Comparison of ENCODE assay signal across 1 cellular context in the genomic region with DNA sequence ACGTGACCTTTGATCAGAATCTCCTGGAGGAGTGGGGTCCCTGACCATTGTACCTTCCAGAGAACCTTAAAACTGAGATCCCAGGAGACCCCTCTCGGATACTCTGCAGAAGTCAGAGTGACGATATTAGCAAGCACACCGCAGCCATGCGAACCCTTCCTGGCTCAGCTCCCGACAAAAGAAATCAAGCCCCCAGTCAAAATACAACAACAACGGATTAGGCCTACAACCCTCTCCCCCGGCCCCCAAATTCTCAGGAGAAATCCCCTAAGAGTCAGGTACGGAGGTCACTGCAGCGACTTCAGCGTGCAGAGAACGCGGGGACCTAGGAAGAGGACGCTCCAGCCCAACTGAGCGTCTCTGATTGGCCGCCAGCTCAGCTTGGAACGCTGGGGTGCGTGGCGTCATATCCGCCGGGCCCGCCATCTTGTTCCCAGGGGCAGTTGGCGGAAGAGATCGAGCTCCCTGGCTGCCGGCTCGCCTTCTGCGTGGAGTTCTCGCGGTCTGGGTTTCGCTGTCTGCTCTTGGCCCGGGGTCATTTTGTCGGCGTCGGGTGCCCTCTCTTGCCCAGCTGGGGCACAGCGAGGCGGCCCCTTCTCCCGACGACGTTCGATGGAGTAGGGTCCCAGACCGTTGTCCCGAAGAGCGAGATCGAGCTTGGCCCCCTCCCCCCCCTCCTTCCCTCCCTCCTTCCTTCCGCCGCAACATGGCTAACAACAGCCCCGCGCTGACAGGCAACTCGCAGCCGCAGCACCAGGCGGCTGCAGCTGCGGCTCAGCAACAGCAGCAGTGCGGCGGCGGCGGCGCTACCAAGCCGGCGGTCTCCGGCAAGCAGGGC.
TF ChIP-seq lines count a peak whose summit lies in the region.

A gene with protein sequence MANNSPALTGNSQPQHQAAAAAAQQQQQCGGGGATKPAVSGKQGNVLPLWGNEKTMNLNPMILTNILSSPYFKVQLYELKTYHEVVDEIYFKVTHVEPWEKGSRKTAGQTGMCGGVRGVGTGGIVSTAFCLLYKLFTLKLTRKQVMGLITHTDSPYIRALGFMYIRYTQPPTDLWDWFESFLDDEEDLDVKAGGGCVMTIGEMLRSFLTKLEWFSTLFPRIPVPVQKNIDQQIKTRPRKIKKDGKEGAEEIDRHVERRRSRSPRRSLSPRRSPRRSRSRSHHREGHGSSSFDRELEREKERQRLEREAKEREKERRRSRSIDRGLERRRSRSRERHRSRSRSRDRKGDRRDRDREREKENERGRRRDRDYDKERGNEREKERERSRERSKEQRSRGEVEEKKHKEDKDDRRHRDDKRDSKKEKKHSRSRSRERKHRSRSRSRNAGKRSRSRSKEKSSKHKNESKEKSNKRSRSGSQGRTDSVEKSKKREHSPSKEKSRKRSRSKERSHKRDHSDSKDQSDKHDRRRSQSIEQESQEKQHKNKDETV (plus strand): TSS at position 425 of the 838 bp plus-strand sequence. CDS start 282 bp downstream, at position 707.

TF ChIP-seq in HepG2, 621 proteins besides CTCF, POLR2A, EP300 and RAD21 (continued from another document and continues in another):
- TF ChIP-seq, protein P1, sequence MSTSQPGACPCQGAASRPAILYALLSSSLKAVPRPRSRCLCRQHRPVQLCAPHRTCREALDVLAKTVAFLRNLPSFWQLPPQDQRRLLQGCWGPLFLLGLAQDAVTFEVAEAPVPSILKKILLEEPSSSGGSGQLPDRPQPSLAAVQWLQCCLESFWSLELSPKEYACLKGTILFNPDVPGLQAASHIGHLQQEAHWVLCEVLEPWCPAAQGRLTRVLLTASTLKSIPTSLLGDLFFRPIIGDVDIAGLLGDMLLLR (CRISPR knock-in tag; IDR thresholded peaks at IDR 0.05) = no peak
- TF ChIP-seq ZNF343 (CRISPR knock-in tag; IDR thresholded peaks at IDR 0.05) (0 out of 2 replicates have a peak, but pooled peaks have one; percentile 72), ZNF768 (CRISPR knock-in tag; IDR thresholded peaks at IDR 0.05) (peak; percentile 53), SP140L (CRISPR knock-in tag; IDR thresholded peaks at IDR 0.05; ENCODE audit: borderline replicate concordance) (no peak), HDAC1 (CRISPR knock-in tag; IDR thresholded peaks at IDR 0.05) (peak; percentile 78), BORCS8-MEF2B (CRISPR knock-in tag; IDR thresholded peaks at IDR 0.05) (peak; percentile 60; the same call in 1 of the 2 replicates), ZNF282 (IDR thresholded peaks at IDR 0.05; ENCODE audit: partially characterized antibody) (no peak), KAT7 (CRISPR knock-in tag; IDR thresholded peaks at IDR 0.05; ENCODE audit: borderline replicate concordance) (0 out of 2 replicates have a peak, but pooled peaks have one; percentile 34), RNF2 (conservative IDR thresholded peaks at IDR 0.05; ENCODE audit: low read depth) (peak; percentile 50; the same call in 1 of the 2 replicates), IRX3 (CRISPR knock-in tag; IDR thresholded peaks at IDR 0.05; ENCODE audit: borderline replicate concordance, low read depth) (0 out of 2 replicates have a peak, but pooled peaks have one; percentile 18), ZNF468 (CRISPR knock-in tag; IDR thresholded peaks at IDR 0.05) (no peak), XBP1 (CRISPR knock-in tag; IDR thresholded peaks at IDR 0.05) (no peak), ZNF572 (CRISPR knock-in tag; IDR thresholded peaks at IDR 0.05) (0 out of 2 replicates have a peak, but pooled peaks have one; percentile 36), RAD51 (IDR thresholded peaks at IDR 0.05; ENCODE audit: borderline replicate concordance) (no peak), PLRG1 (conservative IDR thresholded peaks at IDR 0.05) (no peak), DPF2 (CRISPR knock-in tag; IDR thresholded peaks at IDR 0.05; ENCODE audit: borderline replicate concordance, low read depth) (no peak), CAMTA2 (CRISPR knock-in tag; IDR thresholded peaks at IDR 0.05; ENCODE audit: borderline replicate concordance) (no peak), ZBTB8A (CRISPR knock-in tag; IDR thresholded peaks at IDR 0.05; ENCODE audit: borderline replicate concordance, low read depth) (no peak), FOXP1 (IDR thresholded peaks at IDR 0.05) (no peak), FOXP1 (CRISPR knock-in tag; IDR thresholded peaks at IDR 0.05) (no peak), POGZ (CRISPR knock-in tag; IDR thresholded peaks at IDR 0.05) (peak; percentile 100), FIP1L1 (IDR thresholded peaks at IDR 0.05; ENCODE audit: borderline replicate concordance, insufficient read depth, low read depth, low read length) (no peak), MED8 (CRISPR knock-in tag; IDR thresholded peaks at IDR 0.05; ENCODE audit: insufficient replicate concordance) (peak; percentile 45), MYC (CRISPR knock-in tag; IDR thresholded peaks at IDR 0.05; ENCODE audit: borderline replicate concordance) (peak; percentile 82), KDM2A (CRISPR knock-in tag; IDR thresholded peaks at IDR 0.05; ENCODE audit: borderline replicate concordance, low read depth) (peak; percentile 82; the same call in 1 of the 2 replicates), ZNF839 (CRISPR knock-in tag; IDR thresholded peaks at IDR 0.05; ENCODE audit: borderline replicate concordance) (no peak), ZNF547 (CRISPR knock-in tag; IDR thresholded peaks at IDR 0.05) (no peak; the same call in 1 of the 2 replicates), ZC3H13 (CRISPR knock-in tag; IDR thresholded peaks at IDR 0.05) (no peak), RORA (CRISPR knock-in tag; IDR thresholded peaks at IDR 0.05) (no peak), ZNF24 (IDR thresholded peaks at IDR 0.05) (no peak), ETV6 (CRISPR knock-in tag; conservative IDR thresholded peaks at IDR 0.05) (no peak), NBN (conservative IDR thresholded peaks at IDR 0.05) (no peak), AGO2 (optimal IDR thresholded peaks at IDR 0.05; ENCODE audit: low read depth, low read length) (peak; percentile 93), ZNF782 (CRISPR knock-in tag; IDR thresholded peaks at IDR 0.05; ENCODE audit: borderline replicate concordance) (peak; percentile 87; the same call in 1 of the 2 replicates), ZNF614 (CRISPR knock-in tag; IDR thresholded peaks at IDR 0.05; ENCODE audit: borderline replicate concordance) (no peak), ZNF367 (CRISPR knock-in tag; IDR thresholded peaks at IDR 0.05; ENCODE audit: borderline replicate concordance) (no peak), ZNF224 (CRISPR knock-in tag; IDR thresholded peaks at IDR 0.05) (peak; percentile 91), TAF15 (IDR thresholded peaks at IDR 0.05; ENCODE audit: low read depth, low read length, poor library complexity, severe bottlenecking) (peak; percentile 86), ZNF296 (CRISPR knock-in tag; conservative IDR thresholded peaks at IDR 0.05) (no peak), ZNF180 (CRISPR knock-in tag; IDR thresholded peaks at IDR 0.05; ENCODE audit: borderline replicate concordance, low read depth) (no peak), STAT5B (CRISPR knock-in tag; IDR thresholded peaks at IDR 0.05) (no peak), HNRNPUL1 (IDR thresholded peaks at IDR 0.05; ENCODE audit: low read depth, low read length) (no peak), GLI4 (CRISPR knock-in tag; IDR thresholded peaks at IDR 0.05; ENCODE audit: borderline replicate concordance) (no peak; the same call in 1 of the 2 replicates), RARG (CRISPR knock-in tag; IDR thresholded peaks at IDR 0.05; ENCODE audit: low read depth) (no peak), ARHGAP35 (CRISPR knock-in tag; IDR thresholded peaks at IDR 0.05; ENCODE audit: borderline replicate concordance) (peak; percentile 79)
- TF ChIP-seq, protein P2, sequence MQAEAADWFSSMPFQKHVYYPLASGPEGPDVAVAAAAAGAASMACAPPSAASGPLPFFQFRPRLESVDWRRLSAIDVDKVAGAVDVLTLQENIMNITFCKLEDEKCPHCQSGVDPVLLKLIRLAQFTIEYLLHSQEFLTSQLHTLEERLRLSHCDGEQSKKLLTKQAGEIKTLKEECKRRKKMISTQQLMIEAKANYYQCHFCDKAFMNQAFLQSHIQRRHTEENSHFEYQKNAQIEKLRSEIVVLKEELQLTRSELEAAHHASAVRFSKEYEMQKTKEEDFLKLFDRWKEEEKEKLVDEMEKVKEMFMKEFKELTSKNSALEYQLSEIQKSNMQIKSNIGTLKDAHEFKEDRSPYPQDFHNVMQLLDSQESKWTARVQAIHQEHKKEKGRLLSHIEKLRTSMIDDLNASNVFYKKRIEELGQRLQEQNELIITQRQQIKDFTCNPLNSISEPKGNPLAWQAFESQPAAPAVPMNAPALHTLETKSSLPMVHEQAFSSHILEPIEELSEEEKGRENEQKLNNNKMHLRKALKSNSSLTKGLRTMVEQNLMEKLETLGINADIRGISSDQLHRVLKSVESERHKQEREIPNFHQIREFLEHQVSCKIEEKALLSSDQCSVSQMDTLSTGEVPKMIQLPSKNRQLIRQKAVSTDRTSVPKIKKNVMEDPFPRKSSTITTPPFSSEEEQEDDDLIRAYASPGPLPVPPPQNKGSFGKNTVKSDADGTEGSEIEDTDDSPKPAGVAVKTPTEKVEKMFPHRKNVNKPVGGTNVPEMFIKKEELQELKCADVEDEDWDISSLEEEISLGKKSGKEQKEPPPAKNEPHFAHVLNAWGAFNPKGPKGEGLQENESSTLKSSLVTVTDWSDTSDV (CRISPR knock-in tag; IDR thresholded peaks at IDR 0.05) = 0 out of 2 replicates have a peak, but pooled peaks have one; percentile 51
- TF ChIP-seq, protein P3, sequence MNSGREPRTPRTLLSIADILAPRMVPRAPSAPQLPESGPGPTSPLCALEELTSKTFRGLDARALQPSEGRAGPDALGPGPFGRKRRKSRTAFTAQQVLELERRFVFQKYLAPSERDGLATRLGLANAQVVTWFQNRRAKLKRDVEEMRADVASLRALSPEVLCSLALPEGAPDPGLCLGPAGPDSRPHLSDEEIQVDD (CRISPR knock-in tag; IDR thresholded peaks at IDR 0.05; ENCODE audit: borderline replicate concordance) = peak; percentile 16; the same call in 1 of the 2 replicates
- TF ChIP-seq, protein P4, sequence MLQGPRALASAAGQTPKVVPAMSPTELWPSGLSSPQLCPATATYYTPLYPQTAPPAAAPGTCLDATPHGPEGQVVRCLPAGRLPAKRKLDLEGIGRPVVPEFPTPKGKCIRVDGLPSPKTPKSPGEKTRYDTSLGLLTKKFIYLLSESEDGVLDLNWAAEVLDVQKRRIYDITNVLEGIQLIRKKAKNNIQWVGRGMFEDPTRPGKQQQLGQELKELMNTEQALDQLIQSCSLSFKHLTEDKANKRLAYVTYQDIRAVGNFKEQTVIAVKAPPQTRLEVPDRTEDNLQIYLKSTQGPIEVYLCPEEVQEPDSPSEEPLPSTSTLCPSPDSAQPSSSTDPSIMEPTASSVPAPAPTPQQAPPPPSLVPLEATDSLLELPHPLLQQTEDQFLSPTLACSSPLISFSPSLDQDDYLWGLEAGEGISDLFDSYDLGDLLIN (CRISPR knock-in tag; IDR thresholded peaks at IDR 0.05; ENCODE audit: borderline replicate concordance) = 0 out of 2 replicates have a peak, but pooled peaks have one; percentile 71
- TF ChIP-seq, protein P5, sequence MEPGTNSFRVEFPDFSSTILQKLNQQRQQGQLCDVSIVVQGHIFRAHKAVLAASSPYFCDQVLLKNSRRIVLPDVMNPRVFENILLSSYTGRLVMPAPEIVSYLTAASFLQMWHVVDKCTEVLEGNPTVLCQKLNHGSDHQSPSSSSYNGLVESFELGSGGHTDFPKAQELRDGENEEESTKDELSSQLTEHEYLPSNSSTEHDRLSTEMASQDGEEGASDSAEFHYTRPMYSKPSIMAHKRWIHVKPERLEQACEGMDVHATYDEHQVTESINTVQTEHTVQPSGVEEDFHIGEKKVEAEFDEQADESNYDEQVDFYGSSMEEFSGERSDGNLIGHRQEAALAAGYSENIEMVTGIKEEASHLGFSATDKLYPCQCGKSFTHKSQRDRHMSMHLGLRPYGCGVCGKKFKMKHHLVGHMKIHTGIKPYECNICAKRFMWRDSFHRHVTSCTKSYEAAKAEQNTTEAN (CRISPR knock-in tag; conservative IDR thresholded peaks at IDR 0.05) = peak; percentile 42; the same call in 1 of the 2 replicates
- TF ChIP-seq, protein P6, sequence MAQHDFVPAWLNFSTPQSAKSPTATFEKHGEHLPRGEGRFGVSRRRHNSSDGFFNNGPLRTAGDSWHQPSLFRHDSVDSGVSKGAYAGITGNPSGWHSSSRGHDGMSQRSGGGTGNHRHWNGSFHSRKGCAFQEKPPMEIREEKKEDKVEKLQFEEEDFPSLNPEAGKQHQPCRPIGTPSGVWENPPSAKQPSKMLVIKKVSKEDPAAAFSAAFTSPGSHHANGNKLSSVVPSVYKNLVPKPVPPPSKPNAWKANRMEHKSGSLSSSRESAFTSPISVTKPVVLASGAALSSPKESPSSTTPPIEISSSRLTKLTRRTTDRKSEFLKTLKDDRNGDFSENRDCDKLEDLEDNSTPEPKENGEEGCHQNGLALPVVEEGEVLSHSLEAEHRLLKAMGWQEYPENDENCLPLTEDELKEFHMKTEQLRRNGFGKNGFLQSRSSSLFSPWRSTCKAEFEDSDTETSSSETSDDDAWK (CRISPR knock-in tag; IDR thresholded peaks at IDR 0.05) = no peak
- TF ChIP-seq, protein P7, sequence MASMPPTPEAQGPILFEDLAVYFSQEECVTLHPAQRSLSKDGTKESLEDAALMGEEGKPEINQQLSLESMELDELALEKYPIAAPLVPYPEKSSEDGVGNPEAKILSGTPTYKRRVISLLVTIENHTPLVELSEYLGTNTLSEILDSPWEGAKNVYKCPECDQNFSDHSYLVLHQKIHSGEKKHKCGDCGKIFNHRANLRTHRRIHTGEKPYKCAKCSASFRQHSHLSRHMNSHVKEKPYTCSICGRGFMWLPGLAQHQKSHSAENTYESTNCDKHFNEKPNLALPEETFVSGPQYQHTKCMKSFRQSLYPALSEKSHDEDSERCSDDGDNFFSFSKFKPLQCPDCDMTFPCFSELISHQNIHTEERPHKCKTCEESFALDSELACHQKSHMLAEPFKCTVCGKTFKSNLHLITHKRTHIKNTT (CRISPR knock-in tag; IDR thresholded peaks at IDR 0.05) = no peak
- TF ChIP-seq, protein P8, sequence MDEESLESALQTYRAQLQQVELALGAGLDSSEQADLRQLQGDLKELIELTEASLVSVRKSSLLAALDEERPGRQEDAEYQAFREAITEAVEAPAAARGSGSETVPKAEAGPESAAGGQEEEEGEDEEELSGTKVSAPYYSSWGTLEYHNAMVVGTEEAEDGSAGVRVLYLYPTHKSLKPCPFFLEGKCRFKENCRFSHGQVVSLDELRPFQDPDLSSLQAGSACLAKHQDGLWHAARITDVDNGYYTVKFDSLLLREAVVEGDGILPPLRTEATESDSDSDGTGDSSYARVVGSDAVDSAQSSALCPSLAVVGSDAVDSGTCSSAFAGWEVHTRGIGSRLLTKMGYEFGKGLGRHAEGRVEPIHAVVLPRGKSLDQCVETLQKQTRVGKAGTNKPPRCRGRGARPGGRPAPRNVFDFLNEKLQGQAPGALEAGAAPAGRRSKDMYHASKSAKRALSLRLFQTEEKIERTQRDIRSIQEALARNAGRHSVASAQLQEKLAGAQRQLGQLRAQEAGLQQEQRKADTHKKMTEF (CRISPR knock-in tag; IDR thresholded peaks at IDR 0.05) = 0 out of 2 replicates have a peak, but pooled peaks have one; percentile 35
- TF ChIP-seq, protein P9, sequence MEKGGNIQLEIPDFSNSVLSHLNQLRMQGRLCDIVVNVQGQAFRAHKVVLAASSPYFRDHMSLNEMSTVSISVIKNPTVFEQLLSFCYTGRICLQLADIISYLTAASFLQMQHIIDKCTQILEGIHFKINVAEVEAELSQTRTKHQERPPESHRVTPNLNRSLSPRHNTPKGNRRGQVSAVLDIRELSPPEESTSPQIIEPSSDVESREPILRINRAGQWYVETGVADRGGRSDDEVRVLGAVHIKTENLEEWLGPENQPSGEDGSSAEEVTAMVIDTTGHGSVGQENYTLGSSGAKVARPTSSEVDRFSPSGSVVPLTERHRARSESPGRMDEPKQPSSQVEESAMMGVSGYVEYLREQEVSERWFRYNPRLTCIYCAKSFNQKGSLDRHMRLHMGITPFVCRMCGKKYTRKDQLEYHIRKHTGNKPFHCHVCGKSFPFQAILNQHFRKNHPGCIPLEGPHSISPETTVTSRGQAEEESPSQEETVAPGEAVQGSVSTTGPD (CRISPR knock-in tag; IDR thresholded peaks at IDR 0.05) = peak; percentile 32; the same call in 1 of the 2 replicates
